ENCODE assay signal across 10 cellular contexts in genomic region chr21:43269461-43269860, GRCh38.
A peak's percentile ranks its signal among the peaks of the same experiment; 100 is the strongest.
DNase-seq lines count a peak whose midpoint lies in the region; ATAC-seq, FAIRE-seq and TF ChIP-seq lines count a peak whose summit lies in the region.
"Had no signal": no experiment of that assay in that cellular context is flagged by ENCODE, and none has a peak within 500 bp of the region (broad histone marks: within the 10 kb centered on the region; RNA-seq: fewer than 3 reads in every experiment).

No MANE protein-coding gene starts in this region.

- no peak overlapping the region for H2AK5ac ChIP-seq in H1 (ENCODE audit: low read depth, low read length)

- FAIRE-seq in H1 (lab: Jason Lieb, UNC) (no peak), H54 (lab: Jason Lieb, UNC) (no peak)

- H3K23ac ChIP-seq in H1 (ENCODE audit: insufficient read length): no peak overlapping the region

- H3K79me1 ChIP-seq in H1 (ENCODE audit: low read depth, low read length): no peaks in the 10 kb centered on the region

- H2AFZ ChIP-seq in H1 (ENCODE audit: low read length): no peak overlapping the region

- no peaks in the 10 kb centered on the region for H3K4me1 ChIP-seq in H1 (replicated peaks in 1 of 4; ENCODE audit: control insufficient read depth in 3 of 4, insufficient read depth in 4 of 4, low read length in 3 of 4)
- H3K4me1 ChIP-seq in esophagus squamous epithelium: peaks cover 0 to 8% (median 6%) of the 10 kb centered on the region in 3 donors
- H3K4me1 ChIP-seq: colonic mucosa had no signal

- no peak overlapping the region for H2BK120ac ChIP-seq in H1 (replicated peaks; ENCODE audit: low read depth, low read length)

- H2BK15ac ChIP-seq in H1 (ENCODE audit: low read length): 0 out of 2 replicates have a peak overlapping the region, but pooled peaks have one; percentile 61

- H3K27me3 ChIP-seq in H1 (replicated peaks in 1 of 4; ENCODE audit: control insufficient read depth in 3 of 4, extremely low read depth in 1 of 4, insufficient read depth in 3 of 4, low read length in 3 of 4): no peaks in the 10 kb centered on the region
- H3K27me3 ChIP-seq in esophagus squamous epithelium: peaks cover 0 to 44% (median 0%) of the 10 kb centered on the region in 4 donors
- H3K27me3 ChIP-seq: colonic mucosa had no signal

- H3K9me3 ChIP-seq in H1 (ENCODE audit: insufficient read depth in 2 of 2, low read depth in 1 of 2, low read length in 1 of 2): no peaks in the 10 kb centered on the region
- no peaks in the 10 kb centered on the region for H3K9me3 ChIP-seq in esophagus squamous epithelium
- H3K9me3 ChIP-seq: colonic mucosa had no signal

- no peak overlapping the region for H3K4me2 ChIP-seq in H1 (ENCODE audit: insufficient read depth in 1 of 2, low read depth in 2 of 2, low read length in 2 of 2)

- no peak for ATAC-seq in HG03354 (IDR thresholded peaks at IDR 0.05; ENCODE audit: poor library complexity, severe bottlenecking, unreplicated experiment)

- H4K91ac ChIP-seq in H1 (replicated peaks; ENCODE audit: insufficient read length, low read length): no peak overlapping the region

- no peak overlapping the region for H4K5ac ChIP-seq in H1 (ENCODE audit: insufficient read length, low read depth, low read length)

- H2BK5ac ChIP-seq in H1 (ENCODE audit: low read depth, low read length): no peak overlapping the region

- peak overlapping the region; percentile 1; the same call in 1 of the 2 replicates for H2BK12ac ChIP-seq in H1 (ENCODE audit: low read depth, low read length)

- POLR2A ChIA-PET in H1 (lab: Charles Lee; ENCODE audit: partially characterized antibody): interaction anchor here (1.2 kb wide), 1 partner anchor 8 kb away, joined by 3 read pairs; no protein-coding TSS in a partner anchor

- H4K8ac ChIP-seq in H1 (ENCODE audit: extremely low read depth, insufficient read depth, low read length): no peak overlapping the region; the same call in 1 of the 2 replicates

- no peak for TF ChIP-seq EP300 in H1 (IDR thresholded peaks at IDR 0.05; ENCODE audit: borderline replicate concordance in 1 of 2, low read depth in 2 of 2, low read length in 2 of 2)

- TF ChIP-seq CTCF in GM12872 (IDR thresholded peaks at IDR 0.05; ENCODE audit: insufficient read depth, low read depth, low read length): peak; percentile 64
- TF ChIP-seq CTCF in WI38 (IDR thresholded peaks at IDR 0.05; ENCODE audit: low read depth, low read length): peak; percentile 10; the same call in 1 of the 2 replicates
- peak in 2 of 3 experiments; percentile 55 to 68; a peak in 3 of 4 replicates for TF ChIP-seq CTCF in H1 (IDR thresholded peaks at IDR 0.05; ENCODE audit: control extremely low read depth in 1 of 3, insufficient read depth in 1 of 3, low read depth in 1 of 3, low read length in 3 of 3)
- peak in 3 of 6 experiments; percentile 8 to 21 (median 13) for TF ChIP-seq CTCF in esophagus squamous epithelium (IDR thresholded peaks at IDR 0.05)

- WGBS in H1 (ENCODE audit: extremely low coverage in 1 of 2, insufficient coverage in 1 of 2, insufficient read length in 1 of 2, insufficient replicate concordance in 2 of 2, low coverage in 1 of 2, low lambda C conversion rate in 2 of 2, missing lambda C conversion rate in 1 of 2), 2 experiments: 87% methylated on average over 10 of the region's 10 CpGs; no CpG with 5 or more reads in 1 of the 2 experiments
- WGBS in esophagus squamous epithelium, 2 donors: 73 to 90% methylated on average over 2 to 5 of the region's 10 CpGs

- no peak overlapping the region for H2BK20ac ChIP-seq in H1 (ENCODE audit: low read length)

- DNase-seq in H1 (ENCODE audit: low read depth in 1 of 2, low spot score in 2 of 2) (peak in 1 of 2 experiments; percentile 73), UCSD-AML1 (lab: John Stamatoyannopoulos, UW; ENCODE audit: unreplicated experiment) (no peak), esophagus squamous epithelium (lab: John Stamatoyannopoulos, UW) (no peak), H54 (ENCODE audit: insufficient read length, low spot score) (no peak)
- DNase-seq in stimulated activated CD4-positive, alpha-beta T cell treated with anti-CD3 and anti-CD28 coated beads, Interleukin-4, amount 100 ng/mL, for 1 hour: peak; percentile 36
- DNase-seq: colonic mucosa, NCI-H774 had no signal

- H4K20me1 ChIP-seq in H1 (replicated peaks in 1 of 2; ENCODE audit: control insufficient read depth in 1 of 2, insufficient read depth in 2 of 2, low read length in 2 of 2): no peaks in the 10 kb centered on the region

- no peaks in the 10 kb centered on the region for H3K79me2 ChIP-seq in H1 (ENCODE audit: control insufficient read depth in 1 of 2, insufficient read depth in 2 of 2, low read length in 2 of 2)

- intact Hi-C loops in esophagus squamous epithelium (cut with DNase I): no loop called here

- no peak overlapping the region for H3K56ac ChIP-seq in H1 (replicated peaks; ENCODE audit: insufficient read length, low read depth, low read length)

- TF ChIP-seq RAD21 in H1 (IDR thresholded peaks at IDR 0.05 in 1 of 2, conservative IDR thresholded peaks at IDR 0.05 in 1 of 2; ENCODE audit: low read depth in 2 of 2, low read length in 2 of 2): peak; percentile 30 to 58; a peak in 3 of 4 replicates

- H3K36me3 ChIP-seq in H1 (ENCODE audit: control insufficient read depth in 2 of 4, insufficient read depth in 4 of 4, low read length in 3 of 4) (no peaks in the 10 kb centered on the region), esophagus squamous epithelium (no peaks in the 10 kb centered on the region)
- H3K36me3 ChIP-seq: colonic mucosa had no signal

- H3K4me3 ChIP-seq in WI38 (ENCODE audit: low read depth, low read length): no peak overlapping the region
- no peak overlapping the region for H3K4me3 ChIP-seq in H1 (ENCODE audit: extremely low read depth in 1 of 4, insufficient read depth in 2 of 4, low read depth in 3 of 4, low read length in 4 of 4)
- no peak overlapping the region for H3K4me3 ChIP-seq in esophagus squamous epithelium
- H3K4me3 ChIP-seq: colonic mucosa had no signal

- H3K27ac ChIP-seq in H1 (ENCODE audit: low read depth, low read length) (no peak overlapping the region), esophagus squamous epithelium (no peak overlapping the region)
- H3K27ac ChIP-seq: colonic mucosa had no signal

- CTCF ChIA-PET in H1 (lab: Charles Lee; ENCODE audit: partially characterized antibody): interaction anchor here (0.7 to 2.6 kb wide), 12 partner anchors 8 to 78 kb away, joined by 3 to 8 read pairs (median 4); no protein-coding TSS in a partner anchor

- H3K4ac ChIP-seq in H1 (replicated peaks; ENCODE audit: insufficient read length, low read depth, low read length): no peak overlapping the region

- H3K18ac ChIP-seq in H1 (ENCODE audit: extremely low read depth, low read length): no peak overlapping the region

- no peak overlapping the region for H3K9ac ChIP-seq in H1 (replicated peaks in 1 of 4; ENCODE audit: extremely low read depth in 1 of 4, low read depth in 3 of 4, low read length in 3 of 4)

- no peak for TF ChIP-seq POLR2A in H1 (IDR thresholded peaks at IDR 0.05; ENCODE audit: control extremely low read depth in 1 of 2, low read depth in 2 of 2, low read length in 2 of 2)
- no peak for TF ChIP-seq POLR2A in esophagus squamous epithelium (IDR thresholded peaks at IDR 0.05)
- no peak for TF ChIP-seq POLR2A in H54 (IDR thresholded peaks at IDR 0.05; ENCODE audit: low read depth, low read length)

- no peaks in the 10 kb centered on the region for H3K23me2 ChIP-seq in H1 (ENCODE audit: low read depth, low read length)

- H3K14ac ChIP-seq in H1 (ENCODE audit: insufficient read length): no peak overlapping the region

TF ChIP-seq in H1, 55 proteins besides CTCF, POLR2A, EP300 and RAD21:
- TF ChIP-seq SUZ12 (IDR thresholded peaks at IDR 0.05; ENCODE audit: low read length) (no peak), SIRT6 (IDR thresholded peaks at IDR 0.05; ENCODE audit: low read length) (no peak), RXRA (IDR thresholded peaks at IDR 0.05; ENCODE audit: insufficient read depth, low read depth, low read length) (no peak), SAP30 (IDR thresholded peaks at IDR 0.05; ENCODE audit: insufficient read depth, insufficient replicate concordance, low read length) (no peak)
